ENCODE assay signal across 1 cellular context in genomic region chr12:6896846-6897435, GRCh38.
TF ChIP-seq lines count a peak whose summit lies in the region.

No MANE protein-coding gene starts in this region.

TF ChIP-seq in K562, 482 proteins besides CTCF, POLR2A, EP300 and RAD21:
- TF ChIP-seq MBD1 (CRISPR knock-in tag; IDR thresholded peaks at IDR 0.05) (no peak), ZBTB17 (CRISPR knock-in tag; IDR thresholded peaks at IDR 0.05) (no peak), E2F1 (CRISPR knock-in tag; IDR thresholded peaks at IDR 0.05) (no peak), TRIM25 (IDR thresholded peaks at IDR 0.05; ENCODE audit: borderline replicate concordance) (no peak), YY1 (IDR thresholded peaks at IDR 0.05; ENCODE audit: borderline replicate concordance in 1 of 3, control insufficient read depth in 1 of 3, extremely low read depth in 1 of 3, insufficient read depth in 3 of 3, insufficient read length in 1 of 3, insufficient replicate concordance in 2 of 3, low read depth in 1 of 3, low read length in 2 of 3) (peak in 1 of 3 experiments; percentile 33), LEF1 (IDR thresholded peaks at IDR 0.05) (no peak), CHD4 (IDR thresholded peaks at IDR 0.05; ENCODE audit: insufficient read depth, insufficient replicate concordance, low read depth, low read length, poor library complexity, severe bottlenecking) (no peak), PHTF2 (CRISPR knock-in tag; IDR thresholded peaks at IDR 0.05) (no peak), POLR2H (tag; IDR thresholded peaks at IDR 0.05; ENCODE audit: low read depth) (no peak), CBFA2T3 (IDR thresholded peaks at IDR 0.05) (peak; percentile 21; the same call in 1 of the 2 replicates), ZNF592 (IDR thresholded peaks at IDR 0.05) (0 out of 2 replicates have a peak, but pooled peaks have one; percentile 31)
